28 cellular contexts compared by ENCODE assay signal in genomic region chr22:44969817-44970216, GRCh38. TPM values are rescaled to one million over a fixed set of nuclear protein-coding genes. Genes with fewer than 3 reads are reported as not detected.
DNase-seq lines count a peak whose midpoint lies in the region; ATAC-seq, FAIRE-seq and TF ChIP-seq lines count a peak whose summit lies in the region.
"Had no signal": no experiment of that assay in that cellular context is flagged by ENCODE, and none has a peak within 500 bp of the region (broad histone marks: within the 10 kb centered on the region; RNA-seq: fewer than 3 reads in every experiment).

No MANE protein-coding gene starts in this region.

- no peak overlapping the region for H3K9ac ChIP-seq in H1 (replicated peaks in 1 of 4; ENCODE audit: extremely low read depth in 1 of 4, low read depth in 3 of 4, low read length in 3 of 4)
- H3K9ac ChIP-seq: BLaER1 had no signal

- H3K27me3 Mint-ChIP-seq in WTC11 (ENCODE audit: low read depth) = no peaks in the 10 kb centered on the region

- no peaks in the 10 kb centered on the region for H3K9me3 Mint-ChIP-seq in WTC11
- H3K9me3 Mint-ChIP-seq: CD14-positive monocyte; CD4-positive, alpha-beta memory T cell; CD4-positive, CD25-positive, alpha-beta regulatory T cell; CD8-positive, alpha-beta memory T cell had no signal

- POLR2A ChIA-PET in WTC11 (lab: Charles Lee) = interaction anchor here (1.5 kb wide), 1 partner anchor 16 kb away, joined by 3 read pairs; no protein-coding TSS in a partner anchor
- POLR2A ChIA-PET in H1 (lab: Charles Lee; ENCODE audit: partially characterized antibody) = interaction anchor here (0.7 to 17.9 kb wide), 7 partner anchors 14 to 49 kb away, joined by 3 to 204 read pairs (median 6); partner anchors contain the start of gene PHF21B

- H3K14ac ChIP-seq in H1 (ENCODE audit: insufficient read length) = no peak overlapping the region

- no peak overlapping the region for H3K4me3 ChIP-seq in H1 (ENCODE audit: extremely low read depth in 1 of 4, insufficient read depth in 2 of 4, low read depth in 3 of 4, low read length in 4 of 4)
- H3K4me3 ChIP-seq in ovary = no peak overlapping the region
- no peak overlapping the region for H3K4me3 ChIP-seq in foreskin fibroblast (ENCODE audit: low read depth in 1 of 2, low read length in 2 of 2)
- H3K4me3 ChIP-seq: A549, BLaER1, GM12878 had no signal

- ATAC-seq in Right ventricle myocardium inferior (no peak), Right ventricle myocardium superior (ENCODE audit: poor library complexity) (no peak), WTC11 (no peak)
- ATAC-seq: A549, GM12878 had no signal

- H3K79me1 ChIP-seq in H1 (ENCODE audit: low read depth, low read length) = peaks cover 20% of the 10 kb centered on the region

- no peak overlapping the region for H3K27ac ChIP-seq in H1 (ENCODE audit: low read depth, low read length)
- H3K27ac ChIP-seq in ovary = no peak overlapping the region
- H3K27ac ChIP-seq: 22Rv1, A549, BLaER1 had no signal

- H4K91ac ChIP-seq in H1 (replicated peaks; ENCODE audit: insufficient read length, low read length) = no peak overlapping the region

- H2BK20ac ChIP-seq in H1 (ENCODE audit: low read length) = no peak overlapping the region

- intact Hi-C loops in Right ventricle myocardium inferior (cut with DNase I) = loop anchor here (10.0 kb wide), 1 partner anchor 135 kb away; no protein-coding TSS in a partner anchor
- intact Hi-C loops in Right ventricle myocardium superior (cut with DNase I) = no loop called here
- intact Hi-C loops in ovary (cut with DNase I) = loop anchor here in 1 of 4 donors (10.0 kb wide), 1 partner anchor 125 kb away; no protein-coding TSS in a partner anchor

- H2BK15ac ChIP-seq in H1 (ENCODE audit: low read length) = no peak overlapping the region

- H3K27me3 ChIP-seq in H1 (replicated peaks in 1 of 4; ENCODE audit: control insufficient read depth in 3 of 4, extremely low read depth in 1 of 4, insufficient read depth in 3 of 4, low read length in 3 of 4) (no peaks in the 10 kb centered on the region; a peak in 1 of 7 replicates), ovary (no peaks in the 10 kb centered on the region)
- H3K27me3 ChIP-seq: BE2C, BLaER1 had no signal

- no peak overlapping the region for H2AK5ac ChIP-seq in H1 (ENCODE audit: low read depth, low read length)

- TF ChIP-seq EP300 in H1 (IDR thresholded peaks at IDR 0.05; ENCODE audit: borderline replicate concordance in 1 of 2, low read depth in 2 of 2, low read length in 2 of 2) = no peak
- TF ChIP-seq EP300 in ovary (IDR thresholded peaks at IDR 0.05) = no peak

- no peak overlapping the region for H3K4me3 Mint-ChIP-seq in WTC11
- H3K4me3 Mint-ChIP-seq: CD4-positive, alpha-beta memory T cell; CD4-positive, CD25-positive, alpha-beta regulatory T cell; CD8-positive, alpha-beta memory T cell had no signal

- H2BK5ac ChIP-seq in H1 (ENCODE audit: low read depth, low read length) = no peak overlapping the region

- no peak for TF ChIP-seq RAD21 in H1 (IDR thresholded peaks at IDR 0.05 in 1 of 2, conservative IDR thresholded peaks at IDR 0.05 in 1 of 2; ENCODE audit: low read depth in 2 of 2, low read length in 2 of 2)

- no peak for TF ChIP-seq POLR2A in H1 (IDR thresholded peaks at IDR 0.05; ENCODE audit: control extremely low read depth in 1 of 2, low read depth in 2 of 2, low read length in 2 of 2)
- TF ChIP-seq POLR2A in ovary (IDR thresholded peaks at IDR 0.05) = no peak

- peaks cover 0 to 33% (median 7%) of the 10 kb centered on the region in 4 experiments; a peak in 5 of 7 replicates for H3K4me1 ChIP-seq in H1 (replicated peaks in 1 of 4; ENCODE audit: control insufficient read depth in 3 of 4, insufficient read depth in 4 of 4, low read length in 3 of 4)
- no peaks in the 10 kb centered on the region for H3K4me1 ChIP-seq in ovary (ENCODE audit: insufficient read depth)
- H3K4me1 ChIP-seq: A549, BE2C had no signal

- no peak overlapping the region for H4K5ac ChIP-seq in H1 (ENCODE audit: insufficient read length, low read depth, low read length)

- H4K20me1 ChIP-seq in H1 (replicated peaks in 1 of 2; ENCODE audit: control insufficient read depth in 1 of 2, insufficient read depth in 2 of 2, low read length in 2 of 2) = peaks cover 29 to 49% of the 10 kb centered on the region in 2 experiments

- H3K4ac ChIP-seq in H1 (replicated peaks; ENCODE audit: insufficient read length, low read depth, low read length) = no peak overlapping the region

- no peak for FAIRE-seq in H1 (lab: Jason Lieb, UNC)
- FAIRE-seq: A549, GM12878, GM12892, GM18507 had no signal

- CTCF ChIA-PET in WTC11 (lab: Charles Lee) = interaction anchor here (0.6 to 1.8 kb wide), 5 partner anchors 12 to 141 kb away, joined by 3 to 5 read pairs (median 5); no protein-coding TSS in a partner anchor
- CTCF ChIA-PET in H1 (lab: Charles Lee; ENCODE audit: partially characterized antibody) = interaction anchor here (0.7 to 3.2 kb wide), 9 partner anchors 12 to 130 kb away, joined by 3 to 36 read pairs (median 7); no protein-coding TSS in a partner anchor

- H3K23ac ChIP-seq in H1 (ENCODE audit: insufficient read length) = no peak overlapping the region

- DNase-seq in Right ventricle myocardium inferior (ENCODE audit: missing footprints) = peak; percentile 34
- no peak for DNase-seq in Right ventricle myocardium superior
- no peak for DNase-seq in WTC11 (ENCODE audit: low spot score)
- no peak for DNase-seq in H1 (ENCODE audit: low read depth in 1 of 2, low spot score in 2 of 2)
- DNase-seq in ovary = no peak
- DNase-seq in foreskin fibroblast = no peak
- no peak for DNase-seq in AG08395 (ENCODE audit: low spot score)
- DNase-seq: BE2C; C1 segment of cervical spinal cord; CD4-positive, alpha-beta memory T cell; CD4-positive, CD25-positive, alpha-beta regulatory T cell; CD8-positive, alpha-beta memory T cell; COR-L47; DMS 273 treated with DMSO at 0.1 percent for 48 hours; DMS153; DMS53; DMS79; DND-41; EL; GDM1 had no signal

- H3K4me1 Mint-ChIP-seq in WTC11 = peaks cover 83% of the 10 kb centered on the region
- H3K4me1 Mint-ChIP-seq: CD14-positive monocyte; CD4-positive, CD25-positive, alpha-beta regulatory T cell had no signal

- H3K79me2 ChIP-seq in H1 (ENCODE audit: control insufficient read depth in 1 of 2, insufficient read depth in 2 of 2, low read length in 2 of 2) = peaks cover 0 to 40% of the 10 kb centered on the region in 2 experiments; a peak in 2 of 4 replicates

- H2BK120ac ChIP-seq in H1 (replicated peaks; ENCODE audit: low read depth, low read length) = no peak overlapping the region

- no peaks in the 10 kb centered on the region for H3K9me3 ChIP-seq in H1 (ENCODE audit: insufficient read depth in 2 of 2, low read depth in 1 of 2, low read length in 1 of 2)
- no peaks in the 10 kb centered on the region for H3K9me3 ChIP-seq in ovary
- H3K9me3 ChIP-seq: A549, BE2C, BLaER1 had no signal

- H2BK12ac ChIP-seq in H1 (ENCODE audit: low read depth, low read length) = no peak overlapping the region

- H3K23me2 ChIP-seq in H1 (ENCODE audit: low read depth, low read length) = no peaks in the 10 kb centered on the region

- H3K18ac ChIP-seq in H1 (ENCODE audit: extremely low read depth, low read length) = no peak overlapping the region

- no peak overlapping the region for H3K4me2 ChIP-seq in H1 (ENCODE audit: insufficient read depth in 1 of 2, low read depth in 2 of 2, low read length in 2 of 2)
- H3K4me2 ChIP-seq: A549, BLaER1 had no signal

- no peak overlapping the region for H4K8ac ChIP-seq in H1 (ENCODE audit: extremely low read depth, insufficient read depth, low read length)

- no peak for TF ChIP-seq CTCF in WTC11 (IDR thresholded peaks at IDR 0.05)
- TF ChIP-seq CTCF in H1 (IDR thresholded peaks at IDR 0.05; ENCODE audit: control extremely low read depth in 1 of 3, insufficient read depth in 1 of 3, low read depth in 1 of 3, low read length in 3 of 3) = no peak
- no peak for TF ChIP-seq CTCF in ovary (IDR thresholded peaks at IDR 0.05)
- no peak for TF ChIP-seq CTCF in foreskin fibroblast (IDR thresholded peaks at IDR 0.05; ENCODE audit: low read depth, low read length)

- WGBS in H1 (ENCODE audit: extremely low coverage in 1 of 2, insufficient coverage in 1 of 2, insufficient read length in 1 of 2, insufficient replicate concordance in 2 of 2, low coverage in 1 of 2, low lambda C conversion rate in 2 of 2, missing lambda C conversion rate in 1 of 2), 2 experiments = 96% methylated on average over 9 of the region's 9 CpGs; no CpG with 5 or more reads in 1 of the 2 experiments
- WGBS in ovary, 3 donors = 82 to 94% (median 94%) methylated on average over 9 of the region's 9 CpGs

- H3K36me3 ChIP-seq in H1 (ENCODE audit: control insufficient read depth in 2 of 4, insufficient read depth in 4 of 4, low read length in 3 of 4) (peaks cover 0 to 14% (median 5%) of the 10 kb centered on the region in 4 experiments; a peak in 4 of 8 replicates), ovary (no peaks in the 10 kb centered on the region)
- H3K36me3 ChIP-seq: BE2C, BLaER1 had no signal

- no peak overlapping the region for H2AFZ ChIP-seq in H1 (ENCODE audit: low read length)

- peak overlapping the region; percentile 43; the same call in 1 of the 2 replicates for H3K27ac Mint-ChIP-seq in WTC11
- H3K27ac Mint-ChIP-seq: CD14-positive monocyte; CD4-positive, alpha-beta memory T cell; CD4-positive, CD25-positive, alpha-beta regulatory T cell; CD8-positive, alpha-beta memory T cell had no signal

- no peak overlapping the region for H3K56ac ChIP-seq in H1 (replicated peaks; ENCODE audit: insufficient read length, low read depth, low read length)

- peaks cover 39% of the 10 kb centered on the region for H3K36me3 Mint-ChIP-seq in WTC11
- H3K36me3 Mint-ChIP-seq: CD14-positive monocyte; CD4-positive, alpha-beta memory T cell; CD4-positive, CD25-positive, alpha-beta regulatory T cell; CD8-positive, alpha-beta memory T cell had no signal

TF ChIP-seq in H1, 55 proteins besides CTCF, POLR2A, EP300 and RAD21:
- no peak for TF ChIP-seq RBBP5 (IDR thresholded peaks at IDR 0.05; ENCODE audit: borderline replicate concordance, low read depth, low read length)
- peak; percentile 49; the same call in 1 of the 2 replicates for TF ChIP-seq KDM1A (IDR thresholded peaks at IDR 0.05; ENCODE audit: borderline replicate concordance, low read length)

RNA-seq across cellular contexts. Expression of gene PHF21B, which starts 40.0 kb away (rescaled TPM):
- total RNA-seq in Right ventricle myocardium inferior (not detected), Right ventricle myocardium superior (0.30 TPM), WTC11 (2021) (90.6 to 107 TPM (median 92.5 TPM) in 3 replicates), ovary (10 to 100 TPM in 1 of 7 donors, 1 to 10 TPM in 6; 1.0 to 10.7 (median 7.3) TPM)
- total RNA-seq in H1 (2021; fragmentation: NEBNext Ultra II Directional; extraction: Animal tissue kit (Norgen Biotek cat#: 25700)) = 57.2 and 68.1 TPM in 2 replicates
- polyA plus RNA-seq in H1 (2011; rRNA removed) (19.3 and 24.7 TPM in 2 replicates), ovary (1 to 10 TPM in 1 of 2 donors, under 1 TPM in 1; 0.95 to 2.4 TPM)
- 25.0 TPM for polyA plus RNA-seq in H1 (2011; cell fraction: cytosol; rRNA removed)
- 90.7 TPM for polyA plus RNA-seq in H1 (2011; cell fraction: nucleus; rRNA removed)
- 21.1 to 32.7 TPM (median 27.9 TPM) in 4 replicates for polyA plus RNA-seq in H1 (2012, experiment 1 of 2)
- 6.5 TPM for polyA plus RNA-seq in H1 (2012, experiment 2 of 2)
- polyA plus RNA-seq in H1 (2013, experiment 1 of 2) = 18.8 TPM
- 14.5 TPM for polyA plus RNA-seq in H1 (2013, experiment 2 of 2)
- polyA minus RNA-seq in H1 (2011; rRNA and poly(A)+ RNA removed) = 41.2 and 52.3 TPM in 2 replicates
- polyA minus RNA-seq in H1 (2011; cell fraction: cytosol; rRNA and poly(A)+ RNA removed) = 47.8 TPM
- polyA minus RNA-seq in H1 (2011; cell fraction: nucleus; rRNA and poly(A)+ RNA removed) = 135 TPM
- total RNA-seq: A172; CD4-positive, alpha-beta memory T cell; CD4-positive, CD25-positive, alpha-beta regulatory T cell; CD8-positive, alpha-beta memory T cell; GM12878 had no signal
- polyA plus RNA-seq: CD14-positive monocyte; CD4-positive, alpha-beta memory T cell; CD4-positive, CD25-positive, alpha-beta regulatory T cell; CD8-positive, alpha-beta memory T cell had no signal
